1 cellular context compared by ENCODE assay signal in the genomic region with DNA sequence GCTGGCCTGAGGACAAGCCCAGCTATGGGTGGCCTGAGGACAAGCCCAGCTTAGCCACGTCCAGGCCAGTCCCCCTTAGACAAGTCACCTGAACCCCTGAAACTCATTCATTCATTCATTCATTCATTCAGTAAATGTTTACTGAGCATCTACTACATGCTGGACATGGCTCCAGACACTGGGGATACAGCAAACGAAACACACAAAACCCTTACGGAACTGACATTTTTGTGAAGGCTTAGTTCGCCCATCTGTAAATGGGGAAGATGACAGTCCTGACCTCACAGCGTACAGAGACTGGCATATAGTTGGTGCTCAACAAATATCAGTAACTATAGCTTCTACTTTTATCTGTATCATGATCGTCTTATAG.
TF ChIP-seq lines count a peak whose summit lies in the region.

No MANE protein-coding gene starts in this region.

TF ChIP-seq in HepG2, 621 proteins besides CTCF, POLR2A, EP300 and RAD21:
- no peak for TF ChIP-seq MATR3 (CRISPR knock-in tag; IDR thresholded peaks at IDR 0.05)
- 0 out of 2 replicates have a peak, but pooled peaks have one; percentile 27 for TF ChIP-seq ZNF24 (IDR thresholded peaks at IDR 0.05)
